In genomic region chr6:52861151-52861550, GRCh38 we compare ENCODE assay signal across 15 cellular contexts. TPM values are rescaled to one million over a fixed set of nuclear protein-coding genes. Genes with fewer than 3 reads are reported as not detected.
"Had no signal": no experiment of that assay in that cellular context is flagged by ENCODE, and none has a peak within 500 bp of the region (broad histone marks: within the 10 kb centered on the region; RNA-seq: fewer than 3 reads in every experiment).

No MANE protein-coding gene starts in this region.

RNA-seq across cellular contexts. Expression of gene GSTA5, which starts 20.5 kb away (rescaled TPM):
- total RNA-seq: activated B cell treated with CpG ODN at 0.5 μM for 24 hours; activated CD4-positive, alpha-beta memory T cell treated with anti-CD3 and anti-CD28 coated beads for 36 hours; activated naive CD4-positive, alpha-beta T cell treated with anti-CD3 and anti-CD28 coated beads for 36 hours; activated naive CD4-positive, alpha-beta T cell treated with anti-CD3 and anti-CD28 coated beads, Interleukin-2, amount 50 U/mL, for 72 hours; activated T-cell treated with anti-CD3 and anti-CD28 coated beads, Interleukin-2, amount 50 U/mL, for 4 hours; activated T-helper 1 cell treated with anti-CD3 and anti-CD28 coated beads, Interleukin-12 subunit alpha, Interleukin-12 subunit beta, Interleukin-2, Interleukin-4 antibody, amounts not matched to agents 30 ng/mL and 10 ng/mL and 1 ng/mL, durations not matched to agents 14 hours and 24 hours and 36 hours; adrenal gland; astrocyte; bronchial epithelial cell; NCI-H460; PC-3; Peyer's patch; SK-MEL-5; T-cell; T-helper 17 cell had no signal
- polyA plus RNA-seq: adrenal gland had no signal

RNA-seq across cellular contexts. Expression of gene GSTA3, which starts 48.3 kb away (rescaled TPM):
- total RNA-seq: activated B cell treated with CpG ODN at 0.5 μM for 24 hours; activated CD4-positive, alpha-beta memory T cell treated with anti-CD3 and anti-CD28 coated beads for 36 hours; activated naive CD4-positive, alpha-beta T cell treated with anti-CD3 and anti-CD28 coated beads for 36 hours; activated naive CD4-positive, alpha-beta T cell treated with anti-CD3 and anti-CD28 coated beads, Interleukin-2, amount 50 U/mL, for 72 hours; activated T-cell treated with anti-CD3 and anti-CD28 coated beads, Interleukin-2, amount 50 U/mL, for 4 hours; activated T-helper 1 cell treated with anti-CD3 and anti-CD28 coated beads, Interleukin-12 subunit alpha, Interleukin-12 subunit beta, Interleukin-2, Interleukin-4 antibody, amounts not matched to agents 30 ng/mL and 10 ng/mL and 1 ng/mL, durations not matched to agents 14 hours and 24 hours and 36 hours; astrocyte; bronchial epithelial cell; NCI-H460; PC-3; Peyer's patch; SK-MEL-5; T-cell; T-helper 17 cell had no signal

RNA-seq across cellular contexts. Expression of gene GSTA1, which starts 57.5 kb away (rescaled TPM):
- total RNA-seq: activated B cell treated with CpG ODN at 0.5 μM for 24 hours; activated CD4-positive, alpha-beta memory T cell treated with anti-CD3 and anti-CD28 coated beads for 36 hours; activated naive CD4-positive, alpha-beta T cell treated with anti-CD3 and anti-CD28 coated beads for 36 hours; activated naive CD4-positive, alpha-beta T cell treated with anti-CD3 and anti-CD28 coated beads, Interleukin-2, amount 50 U/mL, for 72 hours; activated T-helper 1 cell treated with anti-CD3 and anti-CD28 coated beads, Interleukin-12 subunit alpha, Interleukin-12 subunit beta, Interleukin-2, Interleukin-4 antibody, amounts not matched to agents 30 ng/mL and 10 ng/mL and 1 ng/mL, durations not matched to agents 14 hours and 24 hours and 36 hours; bronchial epithelial cell; NCI-H460; PC-3; SK-MEL-5 had no signal
